ENCODE assay signal across 8 cellular contexts in the genomic region with DNA sequence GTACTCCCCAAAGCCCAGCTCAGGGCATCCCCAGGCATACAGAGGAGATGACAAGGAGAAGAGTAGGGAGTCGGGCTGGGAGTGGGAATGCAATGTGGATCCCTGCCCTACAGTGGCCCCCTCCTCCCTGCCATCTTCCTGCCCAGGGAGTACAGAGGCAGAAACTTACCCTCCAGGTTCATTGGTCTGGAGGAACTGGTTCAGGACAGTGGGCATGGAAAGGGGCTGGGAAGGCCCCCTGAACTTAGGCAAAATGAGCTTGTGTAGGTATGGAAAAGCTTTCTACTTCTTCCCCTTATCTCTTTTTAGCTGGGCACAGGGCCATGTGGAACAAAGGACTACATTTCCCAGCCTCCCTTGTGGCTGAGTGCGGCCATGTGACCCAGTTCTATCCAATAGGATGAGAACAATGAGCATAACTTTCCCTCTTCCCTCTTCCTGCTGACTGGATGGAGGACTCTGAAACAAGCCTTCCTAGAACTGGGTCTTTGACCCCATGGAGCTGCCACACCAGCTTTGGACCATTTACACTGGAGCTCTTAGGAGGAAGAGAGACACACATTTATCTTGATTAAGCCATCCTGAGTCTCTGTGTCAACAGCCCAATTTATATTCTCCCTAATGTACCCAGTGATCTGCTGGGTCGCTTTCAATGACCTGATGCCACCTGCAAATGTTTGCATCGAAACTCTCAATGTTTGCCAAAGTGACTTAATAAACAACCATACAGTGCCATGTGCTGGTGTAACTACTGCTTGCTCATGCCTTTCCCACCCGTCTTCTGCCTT. TPM values are rescaled to one million over a fixed set of nuclear protein-coding genes. Genes with fewer than 3 reads are reported as not detected.
DNase-seq lines count a peak whose midpoint lies in the region; ATAC-seq, FAIRE-seq and TF ChIP-seq lines count a peak whose summit lies in the region.

No MANE protein-coding gene starts in this region.

- DNase-seq in AG08396 (ENCODE audit: low spot score) (peak; percentile 73), GM18507 (ENCODE audit: extremely low spot score, insufficient read length, low read depth) (peak; percentile 32), NCI-H1048 (lab: John Stamatoyannopoulos, UW) (peak; percentile 11), SJSA1 (ENCODE audit: low read depth in 1 of 2, low spot score in 2 of 2) (peak; percentile 63 to 66), choroid plexus epithelial cell (ENCODE audit: low read depth) (peak; percentile 84), right lobe of liver (peak; percentile 50 to 75 (median 70)), transverse colon (peak; percentile 53)

- no peaks in the 10 kb centered on the region for H3K9me3 ChIP-seq in SJSA1 (replicated peaks)
- no peaks in the 10 kb centered on the region for H3K9me3 ChIP-seq in right lobe of liver
- H3K9me3 ChIP-seq in transverse colon = no peaks in the 10 kb centered on the region

- no peaks in the 10 kb centered on the region for H3K27me3 ChIP-seq in SJSA1 (replicated peaks)
- H3K27me3 ChIP-seq in right lobe of liver = no peaks in the 10 kb centered on the region
- no peaks in the 10 kb centered on the region for H3K27me3 ChIP-seq in transverse colon

- TF ChIP-seq POLR2A in right lobe of liver (IDR thresholded peaks at IDR 0.05) = no peak
- TF ChIP-seq POLR2A in transverse colon (IDR thresholded peaks at IDR 0.05) = no peak

- TF ChIP-seq EP300 in transverse colon (IDR thresholded peaks at IDR 0.05; ENCODE audit: low read depth) = no peak

- ATAC-seq in right lobe of liver (peak; percentile 76 to 79 (median 76)), GM19467 (IDR thresholded peaks at IDR 0.05; ENCODE audit: unreplicated experiment) (no peak)

- H3K36me3 ChIP-seq in SJSA1 (peaks cover 3% of the 10 kb centered on the region), right lobe of liver (no peaks in the 10 kb centered on the region), transverse colon (no peaks in the 10 kb centered on the region)

- peak; percentile 76 for FAIRE-seq in GM18507 (lab: Jason Lieb, UNC)

- H3K27ac ChIP-seq in SJSA1 (no peak overlapping the region), right lobe of liver (peak overlapping the region; percentile 47 to 88 (median 76)), transverse colon (peak overlapping the region in 2 of 4 donors; percentile 31 to 62)

- no peak for TF ChIP-seq CTCF in choroid plexus epithelial cell (conservative IDR thresholded peaks at IDR 0.05; ENCODE audit: low read depth, low read length)
- TF ChIP-seq CTCF in right lobe of liver (IDR thresholded peaks at IDR 0.05) = no peak
- no peak for TF ChIP-seq CTCF in transverse colon (IDR thresholded peaks at IDR 0.05)

- no peak overlapping the region for H3K4me3 ChIP-seq in SJSA1
- H3K4me3 ChIP-seq in choroid plexus epithelial cell (ENCODE audit: low read depth, low read length) = no peak overlapping the region
- H3K4me3 ChIP-seq in right lobe of liver = no peak overlapping the region
- no peak overlapping the region for H3K4me3 ChIP-seq in transverse colon

- intact Hi-C loops in right lobe of liver (cut with DNase I) (no loop called here), transverse colon (cut with DNase I; ENCODE audit: low total_unique reads) (loop anchor here (5.0 kb wide), 1 partner anchor 102 kb away; no protein-coding TSS in a partner anchor)

- H3K4me1 ChIP-seq in SJSA1 (replicated peaks) (peaks cover 48% of the 10 kb centered on the region), right lobe of liver (peaks cover 0 to 26% (median 5%) of the 10 kb centered on the region in 4 donors), transverse colon (peaks cover 3 to 19% (median 17%) of the 10 kb centered on the region in 4 donors)

- 31% methylated on average over 5 of the region's 5 CpGs for WGBS in right lobe of liver (ENCODE audit: insufficient coverage, low coverage, low lambda C conversion rate, missing lambda C conversion rate)
- WGBS in transverse colon (ENCODE audit: low coverage in 1 of 2), 2 donors = 69 to 85% methylated on average over 2 to 5 of the region's 5 CpGs

- in situ Hi-C loops in transverse colon (cut with MboI; ENCODE audit: low pct_ligation_motif_present in 1 of 4, low pct_unique_long_range_greater_than_20kb in 1 of 4, low sequenced_read_pairs in 3 of 4) = loop anchor here in 3 of 4 donors (25.0 kb wide), 2 partner anchors 128 to 353 kb away; no protein-coding TSS in a partner anchor

RNA-seq across cellular contexts. Expression of a gene that starts 25.0 kb away (rescaled TPM):
- 1.2 and 1.9 TPM in 2 replicates for total RNA-seq in SJSA1 (2014; rRNA removed; shearing (Covaris generic))
- 1 to 10 TPM in 4 of 6 experiments, under 1 TPM in 2; 0.31 to 2.0 (median 1.1) TPM for total RNA-seq in right lobe of liver
- total RNA-seq in transverse colon = 10 to 100 TPM in 3 of 4 donors, 1 to 10 TPM in 1; 7.8 to 40.0 (median 15.2) TPM

Comparison
In these comparisons a context has a peak if more than half of its experiments do, and no peak if none do; other contexts are left out.
1. DNase-seq: peak in every context shown above with its lines; median percentile 84 in choroid plexus epithelial cell; 73 in AG08396; 70 in right lobe of liver; 64 in SJSA1; 53 in transverse colon; 32 in GM18507; 11 in NCI-H1048.